7 cellular contexts compared by ENCODE assay signal in genomic region chr5:32245742-32246141, GRCh38.
"Had no signal": no experiment of that assay in that cellular context is flagged by ENCODE, and none has a peak within 500 bp of the region (broad histone marks: within the 10 kb centered on the region; RNA-seq: fewer than 3 reads in every experiment).

No MANE protein-coding gene starts in this region.

- H3K4me3 ChIP-seq: GM12878 had no signal

- DNase-seq: GDM1, GF-D8 had no signal

- ATAC-seq: GM12878 had no signal

- FAIRE-seq: G401.6, GM12878, GM12891, GM12892, GM18507 had no signal
